ENCODE assay signal across 25 cellular contexts in the genomic region with DNA sequence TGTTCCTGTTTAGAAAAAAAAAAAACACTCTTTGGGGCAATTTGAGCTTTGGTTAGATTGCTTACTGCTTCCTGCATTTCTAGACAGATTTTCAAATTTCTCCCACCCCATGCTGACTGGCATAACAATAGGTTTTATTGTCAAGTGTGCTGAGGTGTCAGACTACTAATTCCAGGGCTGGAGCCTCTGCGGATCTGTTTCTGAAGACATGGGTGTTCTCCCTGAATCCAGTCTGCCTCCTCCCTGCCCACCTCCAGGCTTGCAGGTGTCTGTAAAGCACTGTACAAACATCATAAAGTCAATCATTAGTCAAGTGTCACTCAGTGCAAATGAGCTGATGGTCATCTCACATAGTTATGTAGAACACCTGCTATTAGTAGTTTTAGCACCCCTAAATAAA.
DNase-seq lines count a peak whose midpoint lies in the region; ATAC-seq and TF ChIP-seq lines count a peak whose summit lies in the region.
"Had no signal": no experiment of that assay in that cellular context is flagged by ENCODE, and none has a peak within 500 bp of the region (broad histone marks: within the 10 kb centered on the region; RNA-seq: fewer than 3 reads in every experiment).

No MANE protein-coding gene starts in this region.

- peaks cover 69% of the 10 kb centered on the region for H3K36me3 Mint-ChIP-seq in activated T-helper 2 cell treated with anti-CD3 and anti-CD28 coated beads, Interferon-gamma antibody, Interleukin-2, Interleukin-4, amounts not matched to agents 10 μg/mL and 5 μg/mL and 100 μg/mL, durations not matched to agents 14 hours and 24 hours and 36 hours (ENCODE audit: low read depth)
- peaks cover 8% of the 10 kb centered on the region in 2 donors for H3K36me3 Mint-ChIP-seq in activated T-cell treated with anti-CD3 and anti-CD28 coated beads, Interleukin-2, amount 50 U/mL, for 72 hours (ENCODE audit: insufficient read depth in 2 of 2)
- H3K36me3 Mint-ChIP-seq: CD8-positive, alpha-beta T cell had no signal

- ATAC-seq in HG03439 (IDR thresholded peaks at IDR 0.05; ENCODE audit: unreplicated experiment) (no peak), GM21360 (IDR thresholded peaks at IDR 0.05; ENCODE audit: unreplicated experiment) (no peak)
- ATAC-seq in activated T-cell treated with anti-CD3 and anti-CD28 coated beads, Interleukin-2, amount 50 U/mL, for 72 hours (replicated peaks in 1 of 2) = no peak
- ATAC-seq: A549; CD8-positive, alpha-beta T cell; HCT116 had no signal

- H3K4me3 Mint-ChIP-seq in activated T-helper 2 cell treated with anti-CD3 and anti-CD28 coated beads, Interferon-gamma antibody, Interleukin-2, Interleukin-4, amounts not matched to agents 10 μg/mL and 5 μg/mL and 100 μg/mL, durations not matched to agents 14 hours and 24 hours and 36 hours (ENCODE audit: low read depth) = no peak overlapping the region
- H3K4me3 Mint-ChIP-seq in activated T-cell treated with anti-CD3 and anti-CD28 coated beads, Interleukin-2, amount 50 U/mL, for 72 hours = no peak overlapping the region
- H3K4me3 Mint-ChIP-seq: B cell; CD8-positive, alpha-beta T cell had no signal

- peaks cover 14% of the 10 kb centered on the region for H3K9me3 Mint-ChIP-seq in activated T-helper 2 cell treated with anti-CD3 and anti-CD28 coated beads, Interferon-gamma antibody, Interleukin-2, Interleukin-4, amounts not matched to agents 10 μg/mL and 5 μg/mL and 100 μg/mL, durations not matched to agents 14 hours and 24 hours and 36 hours
- peaks cover 0 to 4% of the 10 kb centered on the region in 2 donors for H3K9me3 Mint-ChIP-seq in activated T-cell treated with anti-CD3 and anti-CD28 coated beads, Interleukin-2, amount 50 U/mL, for 72 hours
- H3K9me3 Mint-ChIP-seq: CD8-positive, alpha-beta T cell had no signal

- no peaks in the 10 kb centered on the region for H3K27me3 Mint-ChIP-seq in activated T-helper 2 cell treated with anti-CD3 and anti-CD28 coated beads, Interferon-gamma antibody, Interleukin-2, Interleukin-4, amounts not matched to agents 10 μg/mL and 5 μg/mL and 100 μg/mL, durations not matched to agents 14 hours and 24 hours and 36 hours (ENCODE audit: low read depth)
- H3K27me3 Mint-ChIP-seq in activated T-cell treated with anti-CD3 and anti-CD28 coated beads, Interleukin-2, amount 50 U/mL, for 72 hours (ENCODE audit: low read depth) = no peaks in the 10 kb centered on the region
- H3K27me3 Mint-ChIP-seq: B cell had no signal

- TF ChIP-seq POLR2A in lower leg skin (IDR thresholded peaks at IDR 0.05) = no peak

- WGBS in lower leg skin, 2 donors = 60 to 63% methylated on average over 1 of the region's 1 CpG

- peak overlapping the region; percentile 47 for H3K27ac Mint-ChIP-seq in activated T-helper 2 cell treated with anti-CD3 and anti-CD28 coated beads, Interferon-gamma antibody, Interleukin-2, Interleukin-4, amounts not matched to agents 10 μg/mL and 5 μg/mL and 100 μg/mL, durations not matched to agents 14 hours and 24 hours and 36 hours
- no peak overlapping the region for H3K27ac Mint-ChIP-seq in activated T-cell treated with anti-CD3 and anti-CD28 coated beads, Interleukin-2, amount 50 U/mL, for 72 hours
- H3K27ac Mint-ChIP-seq: B cell; CD8-positive, alpha-beta T cell had no signal

- peak; percentile 38 for DNase-seq in ELF-1 (ENCODE audit: low read depth, low spot score)
- DNase-seq in HT1080 (ENCODE audit: low read depth) = peak; percentile 1
- DNase-seq in activated T-helper 2 cell treated with anti-CD3 and anti-CD28 coated beads, Interferon-gamma antibody, Interleukin-2, Interleukin-4, amounts not matched to agents 10 μg/mL and 5 μg/mL and 100 μg/mL, durations not matched to agents 14 hours and 24 hours and 36 hours (ENCODE audit: low spot score) = no peak
- DNase-seq in iPS-NIHi7 (ENCODE audit: extremely low spot score) = peak; percentile 43
- DNase-seq in lower leg skin (ENCODE audit: low spot score in 2 of 2) = no peak
- no peak for DNase-seq in activated T-cell treated with anti-CD3 and anti-CD28 coated beads, Interleukin-2, amount 50 U/mL, for 72 hours
- DNase-seq: CD8-positive, alpha-beta T cell; DMS153; DND-41; GOT3; IMR-90; KG1; MG63; NCI-H2029 treated with DMSO at 0.1 percent for 48 hours; NCI-H446 treated with DMSO at 0.1 percent for 48 hours; NCI-H526; NCI-H82; NK-92 treated with Interleukin-12 subunit alpha and Interleukin-12 subunit beta, amount 100 ng/mL, for 24 hours; RPMI8226; SHP77 treated with DMSO at 0.1 percent for 48 hours had no signal

- H3K4me3 ChIP-seq in lower leg skin (ENCODE audit: low read depth, poor library complexity, severe bottlenecking) = no peak overlapping the region
- H3K4me3 ChIP-seq: A549, MG63 had no signal

- no peak for TF ChIP-seq CTCF in lower leg skin (IDR thresholded peaks at IDR 0.05)

- peaks cover 66% of the 10 kb centered on the region for H3K4me1 Mint-ChIP-seq in activated T-helper 2 cell treated with anti-CD3 and anti-CD28 coated beads, Interferon-gamma antibody, Interleukin-2, Interleukin-4, amounts not matched to agents 10 μg/mL and 5 μg/mL and 100 μg/mL, durations not matched to agents 14 hours and 24 hours and 36 hours (ENCODE audit: low read depth)
- peaks cover 28% of the 10 kb centered on the region for H3K4me1 Mint-ChIP-seq in activated T-cell treated with anti-CD3 and anti-CD28 coated beads, Interleukin-2, amount 50 U/mL, for 72 hours (ENCODE audit: low read depth)
- H3K4me1 Mint-ChIP-seq: B cell had no signal

- intact Hi-C loops in activated T-helper 2 cell treated with anti-CD3 and anti-CD28 coated beads, Interferon-gamma antibody, Interleukin-2, Interleukin-4, amounts not matched to agents 10 μg/mL and 5 μg/mL and 100 μg/mL, durations not matched to agents 14 hours and 24 hours and 36 hours (cut with micrococcal nuclease) = no loop called here
- intact Hi-C loops in lower leg skin (cut with DNase I; ENCODE audit: low total_unique reads) = no loop called here

Comparison
In these comparisons a context has a peak if more than half of its experiments do, and no peak if none do; other contexts are left out.
1. DNase-seq: peak in ELF-1 (single experiment), HT1080 (single experiment) and iPS-NIHi7 (single experiment); none in activated T-helper 2 cell treated with anti-CD3 and anti-CD28 coated beads, Interferon-gamma antibody, Interleukin-2, Interleukin-4, amounts not matched to agents 10 μg/mL and 5 μg/mL and 100 μg/mL, durations not matched to agents 14 hours and 24 hours and 36 hours (single experiment), lower leg skin (0 of 2) and activated T-cell treated with anti-CD3 and anti-CD28 coated beads, Interleukin-2, amount 50 U/mL, for 72 hours (0 of 2).